Comparison of ENCODE assay signal across 1 cellular context in genomic region chr4:87006531-87007344, GRCh38.
TF ChIP-seq lines count a peak whose summit lies in the region.

No MANE protein-coding gene starts in this region.

TF ChIP-seq in HEK293, 187 proteins besides CTCF, POLR2A, EP300 and RAD21 (continued from another document):
- TF ChIP-seq ZNF398 (tag by site-specific recombination; IDR thresholded peaks at IDR 0.05), result no peak
- TF ChIP-seq GLIS2 (tag by site-specific recombination; IDR thresholded peaks at IDR 0.05), result peak; percentile 89
- peak; percentile 96 for TF ChIP-seq ZBTB26 (tag by site-specific recombination; optimal IDR thresholded peaks at IDR 0.05)
- TF ChIP-seq, protein P1, sequence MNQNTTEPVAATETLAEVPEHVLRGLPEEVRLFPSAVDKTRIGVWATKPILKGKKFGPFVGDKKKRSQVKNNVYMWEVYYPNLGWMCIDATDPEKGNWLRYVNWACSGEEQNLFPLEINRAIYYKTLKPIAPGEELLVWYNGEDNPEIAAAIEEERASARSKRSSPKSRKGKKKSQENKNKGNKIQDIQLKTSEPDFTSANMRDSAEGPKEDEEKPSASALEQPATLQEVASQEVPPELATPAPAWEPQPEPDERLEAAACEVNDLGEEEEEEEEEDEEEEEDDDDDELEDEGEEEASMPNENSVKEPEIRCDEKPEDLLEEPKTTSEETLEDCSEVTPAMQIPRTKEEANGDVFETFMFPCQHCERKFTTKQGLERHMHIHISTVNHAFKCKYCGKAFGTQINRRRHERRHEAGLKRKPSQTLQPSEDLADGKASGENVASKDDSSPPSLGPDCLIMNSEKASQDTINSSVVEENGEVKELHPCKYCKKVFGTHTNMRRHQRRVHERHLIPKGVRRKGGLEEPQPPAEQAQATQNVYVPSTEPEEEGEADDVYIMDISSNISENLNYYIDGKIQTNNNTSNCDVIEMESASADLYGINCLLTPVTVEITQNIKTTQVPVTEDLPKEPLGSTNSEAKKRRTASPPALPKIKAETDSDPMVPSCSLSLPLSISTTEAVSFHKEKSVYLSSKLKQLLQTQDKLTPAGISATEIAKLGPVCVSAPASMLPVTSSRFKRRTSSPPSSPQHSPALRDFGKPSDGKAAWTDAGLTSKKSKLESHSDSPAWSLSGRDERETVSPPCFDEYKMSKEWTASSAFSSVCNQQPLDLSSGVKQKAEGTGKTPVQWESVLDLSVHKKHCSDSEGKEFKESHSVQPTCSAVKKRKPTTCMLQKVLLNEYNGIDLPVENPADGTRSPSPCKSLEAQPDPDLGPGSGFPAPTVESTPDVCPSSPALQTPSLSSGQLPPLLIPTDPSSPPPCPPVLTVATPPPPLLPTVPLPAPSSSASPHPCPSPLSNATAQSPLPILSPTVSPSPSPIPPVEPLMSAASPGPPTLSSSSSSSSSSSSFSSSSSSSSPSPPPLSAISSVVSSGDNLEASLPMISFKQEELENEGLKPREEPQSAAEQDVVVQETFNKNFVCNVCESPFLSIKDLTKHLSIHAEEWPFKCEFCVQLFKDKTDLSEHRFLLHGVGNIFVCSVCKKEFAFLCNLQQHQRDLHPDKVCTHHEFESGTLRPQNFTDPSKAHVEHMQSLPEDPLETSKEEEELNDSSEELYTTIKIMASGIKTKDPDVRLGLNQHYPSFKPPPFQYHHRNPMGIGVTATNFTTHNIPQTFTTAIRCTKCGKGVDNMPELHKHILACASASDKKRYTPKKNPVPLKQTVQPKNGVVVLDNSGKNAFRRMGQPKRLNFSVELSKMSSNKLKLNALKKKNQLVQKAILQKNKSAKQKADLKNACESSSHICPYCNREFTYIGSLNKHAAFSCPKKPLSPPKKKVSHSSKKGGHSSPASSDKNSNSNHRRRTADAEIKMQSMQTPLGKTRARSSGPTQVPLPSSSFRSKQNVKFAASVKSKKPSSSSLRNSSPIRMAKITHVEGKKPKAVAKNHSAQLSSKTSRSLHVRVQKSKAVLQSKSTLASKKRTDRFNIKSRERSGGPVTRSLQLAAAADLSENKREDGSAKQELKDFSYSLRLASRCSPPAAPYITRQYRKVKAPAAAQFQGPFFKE (tag by site-specific recombination; IDR thresholded peaks at IDR 0.05; ENCODE audit: borderline replicate concordance), result no peak
- TF ChIP-seq GLIS1 (tag by site-specific recombination; IDR thresholded peaks at IDR 0.05), result peak; percentile 40
- TF ChIP-seq ZNF2 (tag by site-specific recombination; IDR thresholded peaks at IDR 0.05), result peak; percentile 20; the same call in 1 of the 2 replicates
- no peak for TF ChIP-seq ZFP3 (tag by site-specific recombination; IDR thresholded peaks at IDR 0.05; ENCODE audit: low read depth)
- TF ChIP-seq, protein P2, sequence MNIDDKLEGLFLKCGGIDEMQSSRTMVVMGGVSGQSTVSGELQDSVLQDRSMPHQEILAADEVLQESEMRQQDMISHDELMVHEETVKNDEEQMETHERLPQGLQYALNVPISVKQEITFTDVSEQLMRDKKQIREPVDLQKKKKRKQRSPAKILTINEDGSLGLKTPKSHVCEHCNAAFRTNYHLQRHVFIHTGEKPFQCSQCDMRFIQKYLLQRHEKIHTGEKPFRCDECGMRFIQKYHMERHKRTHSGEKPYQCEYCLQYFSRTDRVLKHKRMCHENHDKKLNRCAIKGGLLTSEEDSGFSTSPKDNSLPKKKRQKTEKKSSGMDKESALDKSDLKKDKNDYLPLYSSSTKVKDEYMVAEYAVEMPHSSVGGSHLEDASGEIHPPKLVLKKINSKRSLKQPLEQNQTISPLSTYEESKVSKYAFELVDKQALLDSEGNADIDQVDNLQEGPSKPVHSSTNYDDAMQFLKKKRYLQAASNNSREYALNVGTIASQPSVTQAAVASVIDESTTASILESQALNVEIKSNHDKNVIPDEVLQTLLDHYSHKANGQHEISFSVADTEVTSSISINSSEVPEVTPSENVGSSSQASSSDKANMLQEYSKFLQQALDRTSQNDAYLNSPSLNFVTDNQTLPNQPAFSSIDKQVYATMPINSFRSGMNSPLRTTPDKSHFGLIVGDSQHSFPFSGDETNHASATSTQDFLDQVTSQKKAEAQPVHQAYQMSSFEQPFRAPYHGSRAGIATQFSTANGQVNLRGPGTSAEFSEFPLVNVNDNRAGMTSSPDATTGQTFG (tag by site-specific recombination; IDR thresholded peaks at IDR 0.05; ENCODE audit: borderline replicate concordance), result no peak
- TF ChIP-seq IKZF3 (tag by site-specific recombination; IDR thresholded peaks at IDR 0.05), result peak; percentile 5; the same call in 1 of the 2 replicates
- no peak for TF ChIP-seq ZFHX2 (tag by site-specific recombination; conservative IDR thresholded peaks at IDR 0.05)
- no peak for TF ChIP-seq ZNF791 (tag by site-specific recombination; IDR thresholded peaks at IDR 0.05)
- no peak for TF ChIP-seq ZNF423 (tag by site-specific recombination; IDR thresholded peaks at IDR 0.05)
- TF ChIP-seq ZNF473 (tag by site-specific recombination; IDR thresholded peaks at IDR 0.05), result no peak
- TF ChIP-seq ZNF157 (tag by site-specific recombination; IDR thresholded peaks at IDR 0.05), result no peak
- no peak for TF ChIP-seq OVOL3 (tag by site-specific recombination; IDR thresholded peaks at IDR 0.05)
- TF ChIP-seq ZNF843 (tag by site-specific recombination; IDR thresholded peaks at IDR 0.05), result 0 out of 2 replicates have a peak, but pooled peaks have one; percentile 12
- TF ChIP-seq, protein P3, sequence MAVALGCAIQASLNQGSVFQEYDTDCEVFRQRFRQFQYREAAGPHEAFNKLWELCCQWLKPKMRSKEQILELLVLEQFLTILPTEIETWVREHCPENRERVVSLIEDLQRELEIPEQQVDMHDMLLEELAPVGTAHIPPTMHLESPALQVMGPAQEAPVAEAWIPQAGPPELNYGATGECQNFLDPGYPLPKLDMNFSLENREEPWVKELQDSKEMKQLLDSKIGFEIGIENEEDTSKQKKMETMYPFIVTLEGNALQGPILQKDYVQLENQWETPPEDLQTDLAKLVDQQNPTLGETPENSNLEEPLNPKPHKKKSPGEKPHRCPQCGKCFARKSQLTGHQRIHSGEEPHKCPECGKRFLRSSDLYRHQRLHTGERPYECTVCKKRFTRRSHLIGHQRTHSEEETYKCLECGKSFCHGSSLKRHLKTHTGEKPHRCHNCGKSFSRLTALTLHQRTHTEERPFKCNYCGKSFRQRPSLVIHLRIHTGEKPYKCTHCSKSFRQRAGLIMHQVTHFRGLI (tag by site-specific recombination; IDR thresholded peaks at IDR 0.05), result peak; percentile 74; the same call in 1 of the 2 replicates
- peak; percentile 76 for TF ChIP-seq SP7 (tag by site-specific recombination; IDR thresholded peaks at IDR 0.05)
- peak; percentile 54; the same call in 1 of the 2 replicates for TF ChIP-seq ZBTB10 (tag by site-specific recombination; IDR thresholded peaks at IDR 0.05)
- peak; percentile 14; the same call in 1 of the 2 replicates for TF ChIP-seq ZIC2 (tag by site-specific recombination; IDR thresholded peaks at IDR 0.05)
- TF ChIP-seq ZNF596 (tag by site-specific recombination; IDR thresholded peaks at IDR 0.05), result no peak
- TF ChIP-seq ZEB2 (tag by site-specific recombination; IDR thresholded peaks at IDR 0.05), result peak; percentile 86
- TF ChIP-seq, protein P4, sequence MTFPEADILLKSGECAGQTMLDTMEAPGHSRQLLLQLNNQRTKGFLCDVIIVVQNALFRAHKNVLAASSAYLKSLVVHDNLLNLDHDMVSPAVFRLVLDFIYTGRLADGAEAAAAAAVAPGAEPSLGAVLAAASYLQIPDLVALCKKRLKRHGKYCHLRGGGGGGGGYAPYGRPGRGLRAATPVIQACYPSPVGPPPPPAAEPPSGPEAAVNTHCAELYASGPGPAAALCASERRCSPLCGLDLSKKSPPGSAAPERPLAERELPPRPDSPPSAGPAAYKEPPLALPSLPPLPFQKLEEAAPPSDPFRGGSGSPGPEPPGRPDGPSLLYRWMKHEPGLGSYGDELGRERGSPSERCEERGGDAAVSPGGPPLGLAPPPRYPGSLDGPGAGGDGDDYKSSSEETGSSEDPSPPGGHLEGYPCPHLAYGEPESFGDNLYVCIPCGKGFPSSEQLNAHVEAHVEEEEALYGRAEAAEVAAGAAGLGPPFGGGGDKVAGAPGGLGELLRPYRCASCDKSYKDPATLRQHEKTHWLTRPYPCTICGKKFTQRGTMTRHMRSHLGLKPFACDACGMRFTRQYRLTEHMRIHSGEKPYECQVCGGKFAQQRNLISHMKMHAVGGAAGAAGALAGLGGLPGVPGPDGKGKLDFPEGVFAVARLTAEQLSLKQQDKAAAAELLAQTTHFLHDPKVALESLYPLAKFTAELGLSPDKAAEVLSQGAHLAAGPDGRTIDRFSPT (tag by site-specific recombination; IDR thresholded peaks at IDR 0.05), result peak; percentile 69; the same call in 1 of the 2 replicates
- no peak for TF ChIP-seq ZNF580 (tag by site-specific recombination; IDR thresholded peaks at IDR 0.05)
- no peak for TF ChIP-seq ZFP37 (tag by site-specific recombination; IDR thresholded peaks at IDR 0.05)
- no peak for TF ChIP-seq EGR2 (tag by site-specific recombination; IDR thresholded peaks at IDR 0.05; ENCODE audit: low read depth)
- no peak for TF ChIP-seq ZNF354C (tag by site-specific recombination; IDR thresholded peaks at IDR 0.05; ENCODE audit: borderline replicate concordance, low read depth)
- peak; percentile 74 for TF ChIP-seq ZNF610 (tag by site-specific recombination; IDR thresholded peaks at IDR 0.05; ENCODE audit: borderline replicate concordance)
- TF ChIP-seq, protein P5, sequence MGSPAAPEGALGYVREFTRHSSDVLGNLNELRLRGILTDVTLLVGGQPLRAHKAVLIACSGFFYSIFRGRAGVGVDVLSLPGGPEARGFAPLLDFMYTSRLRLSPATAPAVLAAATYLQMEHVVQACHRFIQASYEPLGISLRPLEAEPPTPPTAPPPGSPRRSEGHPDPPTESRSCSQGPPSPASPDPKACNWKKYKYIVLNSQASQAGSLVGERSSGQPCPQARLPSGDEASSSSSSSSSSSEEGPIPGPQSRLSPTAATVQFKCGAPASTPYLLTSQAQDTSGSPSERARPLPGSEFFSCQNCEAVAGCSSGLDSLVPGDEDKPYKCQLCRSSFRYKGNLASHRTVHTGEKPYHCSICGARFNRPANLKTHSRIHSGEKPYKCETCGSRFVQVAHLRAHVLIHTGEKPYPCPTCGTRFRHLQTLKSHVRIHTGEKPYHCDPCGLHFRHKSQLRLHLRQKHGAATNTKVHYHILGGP (tag by site-specific recombination; IDR thresholded peaks at IDR 0.05), result no peak
- no peak for TF ChIP-seq ZNF521 (tag by site-specific recombination; IDR thresholded peaks at IDR 0.05)
TF ChIP-seq in HEK293: peak in this region for 51.
